ENCODE assay signal across 10 cellular contexts in the genomic region with DNA sequence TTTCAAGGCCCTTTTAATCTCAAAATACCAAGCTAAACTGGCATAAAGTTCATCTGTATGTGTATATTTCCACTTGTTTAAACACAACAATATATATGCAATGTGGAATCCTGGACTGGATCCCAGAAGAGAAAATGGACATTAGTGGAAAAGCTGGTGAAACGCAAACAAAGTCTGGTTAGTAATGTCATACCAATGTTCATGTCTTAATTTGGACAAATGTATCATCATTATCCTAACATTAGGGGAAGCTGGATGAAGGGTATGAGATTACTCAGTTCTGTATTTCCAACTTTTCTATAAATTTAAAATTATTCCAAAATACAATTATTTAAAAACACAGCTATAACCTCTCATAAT. TPM values are rescaled to one million over a fixed set of nuclear protein-coding genes. Genes with fewer than 3 reads are reported as not detected.
DNase-seq lines count a peak whose midpoint lies in the region; ATAC-seq, FAIRE-seq and TF ChIP-seq lines count a peak whose summit lies in the region.
"Had no signal": no experiment of that assay in that cellular context is flagged by ENCODE, and none has a peak within 500 bp of the region (broad histone marks: within the 10 kb centered on the region; RNA-seq: fewer than 3 reads in every experiment).

No MANE protein-coding gene starts in this region.

- ATAC-seq in A549 (no peak), HG03457 (IDR thresholded peaks at IDR 0.05; ENCODE audit: unreplicated experiment) (no peak)

- peak overlapping the region; percentile 87 for H3K4me2 ChIP-seq in A549
- peak overlapping the region; percentile 91 for H3K4me2 ChIP-seq in SU-DHL-6 (ENCODE audit: low read depth, low read length, poor library complexity, severe bottlenecking)

- peaks cover 72% of the 10 kb centered on the region for H3K79me2 ChIP-seq in SU-DHL-6 (ENCODE audit: insufficient read depth, low read length)

- H3K9me2 ChIP-seq in SU-DHL-6 (replicated peaks; ENCODE audit: insufficient read depth, low read length): no peaks in the 10 kb centered on the region

- H3K4me1 ChIP-seq in A549: peaks cover 42% of the 10 kb centered on the region
- peaks cover 0 to 29% of the 10 kb centered on the region in 2 donors for H3K4me1 ChIP-seq in ascending aorta

- H3K4me3 ChIP-seq in A549 (peak overlapping the region; percentile 99; the same call in 1 of the 3 replicates), GM06990 (replicated peaks; ENCODE audit: low read depth, low read length) (peak overlapping the region; percentile 67), SU-DHL-6 (ENCODE audit: insufficient read depth, low read length, poor library complexity, severe bottlenecking) (peak overlapping the region; percentile 99), ascending aorta (no peak overlapping the region)

- FAIRE-seq in A549 (lab: Jason Lieb, UNC): no peak

- H3F3A ChIP-seq in SU-DHL-6 (ENCODE audit: insufficient read depth): peaks cover 13% of the 10 kb centered on the region

- H3K36me3 ChIP-seq in GM06990 (ENCODE audit: control insufficient read depth, insufficient read depth, low read length) (no peaks in the 10 kb centered on the region), SU-DHL-6 (ENCODE audit: low read length) (peaks cover 50% of the 10 kb centered on the region), ascending aorta (peaks cover 0 to 9% of the 10 kb centered on the region in 2 donors)

- H3K27ac ChIP-seq in A549 (no peak overlapping the region), SU-DHL-6 (ENCODE audit: low read depth, low read length) (no peak overlapping the region), ascending aorta (peak overlapping the region in 1 of 2 donors; percentile 99)

- no peak for TF ChIP-seq EP300 in A549 (IDR thresholded peaks at IDR 0.05)

- no peak for DNase-seq in A549 (ENCODE audit: low read depth in 1 of 2, low spot score in 1 of 2)
- DNase-seq in GM06990 (ENCODE audit: extremely low read depth, insufficient read length): no peak
- DNase-seq in glomerular visceral epithelial cell (ENCODE audit: extremely low spot score): peak; percentile 16
- DNase-seq in ascending aorta (ENCODE audit: low spot score in 2 of 2): no peak
- DNase-seq in hepatic stellate cell (ENCODE audit: low spot score): no peak
- DNase-seq in NCI-H128 (lab: John Stamatoyannopoulos, UW; ENCODE audit: unreplicated experiment): no peak
- DNase-seq: NCI-H2029 treated with DMSO at 0.1 percent for 48 hours, SIG-M5 had no signal

- H3K27me3 ChIP-seq in GM06990 (replicated peaks; ENCODE audit: control insufficient read depth, insufficient read depth, low read length): no peaks in the 10 kb centered on the region
- no peaks in the 10 kb centered on the region for H3K27me3 ChIP-seq in SU-DHL-6 (ENCODE audit: low read length)
- H3K27me3 ChIP-seq in ascending aorta: no peaks in the 10 kb centered on the region

- intact Hi-C loops in ascending aorta (cut with DNase I): loop anchor here (10.0 kb wide), 2 partner anchors 887 to 1407 kb away; partner anchors contain the start of genes MAP3K20 and PDK1

- H2AFZ ChIP-seq in SU-DHL-6 (ENCODE audit: low read depth, low read length, severe bottlenecking): no peak overlapping the region

- no peak overlapping the region; the same call in 1 of the 2 replicates for H3K9ac ChIP-seq in SU-DHL-6 (ENCODE audit: low read length)

- TF ChIP-seq CTCF in A549 (IDR thresholded peaks at IDR 0.05): no peak
- no peak for TF ChIP-seq CTCF in GM06990 (IDR thresholded peaks at IDR 0.05; ENCODE audit: insufficient read depth, low read length, poor library complexity, severe bottlenecking)
- no peak for TF ChIP-seq CTCF in SU-DHL-6 (IDR thresholded peaks at IDR 0.05; ENCODE audit: insufficient read depth, low read length, poor library complexity, severe bottlenecking)
- TF ChIP-seq CTCF in ascending aorta (IDR thresholded peaks at IDR 0.05): no peak

- no peak for TF ChIP-seq POLR2A in A549 (IDR thresholded peaks at IDR 0.05; ENCODE audit: low read length)

- CTCF ChIA-PET in A549 (lab: Yijun Ruan, JAX): interaction anchor here (0.6 to 2.3 kb wide), 3 partner anchors 91 to 390 kb away, joined by 3 to 7 read pairs (median 3); no protein-coding TSS in a partner anchor

- POLR2A ChIA-PET in A549 (lab: Yijun Ruan, JAX): no interaction called here

- H3K9me3 ChIP-seq in A549 (peaks cover 7% of the 10 kb centered on the region; the same call in 1 of the 3 replicates), SU-DHL-6 (ENCODE audit: insufficient read depth, low read length) (no peaks in the 10 kb centered on the region), ascending aorta (no peaks in the 10 kb centered on the region)

- no peak for TF ChIP-seq RAD21 in A549 (conservative IDR thresholded peaks at IDR 0.05 in 1 of 2, IDR thresholded peaks at IDR 0.05 in 1 of 2)

- H4K20me1 ChIP-seq in SU-DHL-6 (ENCODE audit: low read depth, low read length): peaks cover 48% of the 10 kb centered on the region

- 96% methylated on average over 1 of the region's 1 CpG for WGBS in A549 (ENCODE audit: missing lambda C conversion rate)

TF ChIP-seq in A549, 52 proteins besides CTCF, POLR2A, EP300 and RAD21:
- TF ChIP-seq, protein P1, sequence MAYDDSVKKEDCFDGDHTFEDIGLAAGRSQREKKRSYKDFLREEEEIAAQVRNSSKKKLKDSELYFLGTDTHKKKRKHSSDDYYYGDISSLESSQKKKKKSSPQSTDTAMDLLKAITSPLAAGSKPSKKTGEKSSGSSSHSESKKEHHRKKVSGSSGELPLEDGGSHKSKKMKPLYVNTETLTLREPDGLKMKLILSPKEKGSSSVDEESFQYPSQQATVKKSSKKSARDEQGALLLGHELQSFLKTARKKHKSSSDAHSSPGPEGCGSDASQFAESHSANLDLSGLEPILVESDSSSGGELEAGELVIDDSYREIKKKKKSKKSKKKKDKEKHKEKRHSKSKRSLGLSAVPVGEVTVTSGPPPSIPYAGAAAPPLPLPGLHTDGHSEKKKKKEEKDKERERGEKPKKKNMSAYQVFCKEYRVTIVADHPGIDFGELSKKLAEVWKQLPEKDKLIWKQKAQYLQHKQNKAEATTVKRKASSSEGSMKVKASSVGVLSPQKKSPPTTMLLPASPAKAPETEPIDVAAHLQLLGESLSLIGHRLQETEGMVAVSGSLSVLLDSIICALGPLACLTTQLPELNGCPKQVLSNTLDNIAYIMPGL (CRISPR knock-in tag; IDR thresholded peaks at IDR 0.05; ENCODE audit: borderline replicate concordance): no peak
- TF ChIP-seq HOXB13 (CRISPR knock-in tag; IDR thresholded peaks at IDR 0.05; ENCODE audit: low read depth): no peak
- no peak for TF ChIP-seq MAFK (IDR thresholded peaks at IDR 0.05; ENCODE audit: partially characterized antibody)
- TF ChIP-seq ZFP36 (IDR thresholded peaks at IDR 0.05; ENCODE audit: borderline replicate concordance, partially characterized antibody): no peak
- TF ChIP-seq POLR2AphosphoS2 (conservative IDR thresholded peaks at IDR 0.05; ENCODE audit: low read length): no peak
- TF ChIP-seq ZC3H11A (IDR thresholded peaks at IDR 0.05): no peak
- TF ChIP-seq KDM1A (IDR thresholded peaks at IDR 0.05; ENCODE audit: low read depth): no peak
- no peak for TF ChIP-seq CHD4 (IDR thresholded peaks at IDR 0.05; ENCODE audit: borderline replicate concordance)
- TF ChIP-seq BCL3 (IDR thresholded peaks at IDR 0.05): no peak

RNA-seq across cellular contexts. Expression of gene SP3, which starts 3.8 kb away (rescaled TPM):
- 83.1 and 94.5 TPM in 2 replicates for polyA plus RNA-seq in A549 (2011; rRNA removed)
- polyA plus RNA-seq in A549 (2012; cell fraction: cytosol; rRNA removed): 16.8 and 21.8 TPM in 2 replicates
- 10.8 and 11.8 TPM in 2 replicates for polyA plus RNA-seq in A549 (2012; cell fraction: nucleus; rRNA removed)
- polyA plus RNA-seq in A549 (2017; fragmentation: RNase III; extraction: RNeasy Plus Mini Kit Qiagen cat#74134 plus additional on column Dnase treatment): 40.1 to 41.8 TPM (median 40.3 TPM) in 3 replicates
- 80.7 and 84.4 TPM in 2 replicates for polyA minus RNA-seq in A549 (2011; rRNA and poly(A)+ RNA removed)
- 58.0 TPM for total RNA-seq in ascending aorta

Comparison
In these comparisons a context has a peak if more than half of its experiments do, and no peak if none do; other contexts are left out.
1. H3K4me3 ChIP-seq: peak in A549 (single experiment), GM06990 (single experiment) and SU-DHL-6 (single experiment); none in ascending aorta (0 of 2).